In genomic region chr12:27229367-27229766, GRCh38 we compare ENCODE assay signal across 13 cellular contexts.
"Had no signal": no experiment of that assay in that cellular context is flagged by ENCODE, and none has a peak within 500 bp of the region (broad histone marks: within the 10 kb centered on the region; RNA-seq: fewer than 3 reads in every experiment).

No MANE protein-coding gene starts in this region.

- ATAC-seq: activated CD4-positive, CD25-positive, alpha-beta regulatory T cell treated with anti-CD3 and anti-CD28 coated beads, Interleukin-2, amount 50 U/mL, for 24 hours; heart right ventricle; left cardiac atrium had no signal

- DNase-seq: activated naive CD4-positive, alpha-beta T cell; activated naive CD8-positive, alpha-beta T cell treated with anti-CD3 and anti-CD28 coated beads, Interleukin-2, amount 10 ng/mL, durations not matched to agents 7 days and 5 days; cortex of kidney; effector memory CD4-positive, alpha-beta T cell; foreskin melanocyte; heart right ventricle; left cardiac atrium; midbrain; pancreas; sigmoid colon; spleen; T-helper 2 cell had no signal
